Comparison of ENCODE assay signal across 8 cellular contexts in genomic region chr4:82989567-82990429, GRCh38. TPM values are rescaled to one million over a fixed set of nuclear protein-coding genes. Genes with fewer than 3 reads are reported as not detected.
A peak's percentile ranks its signal among the peaks of the same experiment; 100 is the strongest.
DNase-seq lines count a peak whose midpoint lies in the region; ATAC-seq and TF ChIP-seq lines count a peak whose summit lies in the region.

No MANE protein-coding gene starts in this region.

- peaks cover 66% of the 10 kb centered on the region for H3K79me2 ChIP-seq in osteoblast (ENCODE audit: insufficient read depth, low read length)

- H3K27ac Mint-ChIP-seq in activated CD8-positive, alpha-beta T cell treated with anti-CD3 and anti-CD28 coated beads for 36 hours = peak overlapping the region; percentile 55

- in situ Hi-C loops in HAP-1 (cut with MboI; ENCODE audit: low sequenced_read_pairs) = no loop called here

- DNase-seq in activated CD4-positive, CD25-positive, alpha-beta regulatory T cell treated with anti-CD3 and anti-CD28 coated beads, Interleukin-2, amount 50 U/mL, for 72 hours = no peak
- peak; percentile 39 for DNase-seq in activated CD8-positive, alpha-beta T cell treated with anti-CD3 and anti-CD28 coated beads for 36 hours
- peak; percentile 79 for DNase-seq in osteoblast (ENCODE audit: insufficient read length, low spot score, missing footprints)
- DNase-seq in DMS 273 treated with DMSO at 0.1 percent for 48 hours (lab: John Stamatoyannopoulos, UW) = no peak
- no peak for DNase-seq in SHP77 (lab: John Stamatoyannopoulos, UW)
- DNase-seq in HAP-1 (ENCODE audit: low spot score in 2 of 2) = no peak

- peak overlapping the region; percentile 52 for H2AFZ ChIP-seq in osteoblast (ENCODE audit: low read length)

- H3K27me3 ChIP-seq in osteoblast (ENCODE audit: insufficient read depth, low read length) = no peaks in the 10 kb centered on the region
- H3K27me3 ChIP-seq in HAP-1 (ENCODE audit: low read depth) = no peaks in the 10 kb centered on the region

- peak overlapping the region; percentile 5 for H3K4me3 Mint-ChIP-seq in activated CD8-positive, alpha-beta T cell treated with anti-CD3 and anti-CD28 coated beads for 36 hours

- peak overlapping the region; percentile 76 for H3K4me2 ChIP-seq in osteoblast (ENCODE audit: insufficient read depth, low read length)

- intact Hi-C loops in activated CD8-positive, alpha-beta T cell treated with anti-CD3 and anti-CD28 coated beads for 36 hours (cut with micrococcal nuclease) = no loop called here

- CTCF ChIA-PET in activated CD8-positive, alpha-beta T cell treated with anti-CD3 and anti-CD28 coated beads for 36 hours (lab: Charles Lee) = interaction anchor here (0.5 to 1.3 kb wide), 2 partner anchors 21 to 85 kb away, joined by 3 read pairs; partner anchors contain the start of gene LIN54

- TF ChIP-seq CTCF in activated CD8-positive, alpha-beta T cell treated with anti-CD3 and anti-CD28 coated beads for 36 hours (IDR thresholded peaks at IDR 0.05) = no peak
- TF ChIP-seq CTCF in osteoblast (IDR thresholded peaks at IDR 0.05; ENCODE audit: extremely low read depth, low read depth, low read length) = no peak

- H4K20me1 ChIP-seq in osteoblast (ENCODE audit: insufficient read depth, low read length) = no peaks in the 10 kb centered on the region

- H3K4me1 ChIP-seq in osteoblast (ENCODE audit: insufficient read depth, low read length) (peaks cover 16% of the 10 kb centered on the region), HAP-1 (peaks cover 9% of the 10 kb centered on the region)

- H3K36me3 ChIP-seq in osteoblast (ENCODE audit: insufficient read depth, low read length) = no peaks in the 10 kb centered on the region
- no peaks in the 10 kb centered on the region; the same call in 1 of the 2 replicates for H3K36me3 ChIP-seq in HAP-1 (replicated peaks)

- peak overlapping the region; percentile 21 for H3K27ac ChIP-seq in osteoblast (ENCODE audit: low read depth, low read length)

- POLR2A ChIA-PET in activated CD8-positive, alpha-beta T cell treated with anti-CD3 and anti-CD28 coated beads for 36 hours (lab: Charles Lee) = interaction anchor here (0.7 kb wide), 1 partner anchor 21 kb away, joined by 3 read pairs; the partner anchor contains the start of gene LIN54

- peaks cover 22% of the 10 kb centered on the region for H3K4me1 Mint-ChIP-seq in activated CD8-positive, alpha-beta T cell treated with anti-CD3 and anti-CD28 coated beads for 36 hours (ENCODE audit: low read depth)

- no peaks in the 10 kb centered on the region for H3K27me3 Mint-ChIP-seq in activated CD8-positive, alpha-beta T cell treated with anti-CD3 and anti-CD28 coated beads for 36 hours

- H3K9me3 Mint-ChIP-seq in activated CD8-positive, alpha-beta T cell treated with anti-CD3 and anti-CD28 coated beads for 36 hours = peaks cover 1% of the 10 kb centered on the region

- peak; percentile 60 to 64 for ATAC-seq in activated CD4-positive, CD25-positive, alpha-beta regulatory T cell treated with anti-CD3 and anti-CD28 coated beads, Interleukin-2, amount 50 U/mL, for 24 hours
- peak; percentile 94 for ATAC-seq in HG02973 (IDR thresholded peaks at IDR 0.05; ENCODE audit: unreplicated experiment)
- peak; percentile 77 for ATAC-seq in activated CD8-positive, alpha-beta T cell treated with anti-CD3 and anti-CD28 coated beads for 36 hours

- H3K36me3 Mint-ChIP-seq in activated CD8-positive, alpha-beta T cell treated with anti-CD3 and anti-CD28 coated beads for 36 hours (ENCODE audit: low read depth) = peaks cover 16% of the 10 kb centered on the region

- peak overlapping the region; percentile 51 for H3K4me3 ChIP-seq in osteoblast (ENCODE audit: insufficient read depth, low read length)
- no peak overlapping the region for H3K4me3 ChIP-seq in HAP-1

- H3K9me3 ChIP-seq in osteoblast (ENCODE audit: low read depth, low read length) (no peaks in the 10 kb centered on the region), HAP-1 (no peaks in the 10 kb centered on the region)

RNA-seq across cellular contexts. Expression of gene LIN54, which starts 20.8 kb away (rescaled TPM):
- total RNA-seq in activated CD8-positive, alpha-beta T cell treated with anti-CD3 and anti-CD28 coated beads for 36 hours = 10 to 100 TPM; 28.0 to 29.1 TPM
- total RNA-seq in osteoblast = 14.8 and 17.7 TPM in 2 replicates

RNA-seq across cellular contexts. Expression of gene COPS4, which starts 45.2 kb away (rescaled TPM):
- 10 to 100 TPM; 38.4 to 38.8 TPM for total RNA-seq in activated CD8-positive, alpha-beta T cell treated with anti-CD3 and anti-CD28 coated beads for 36 hours
- total RNA-seq in osteoblast = 79.3 TPM in 2 replicates

Comparison
In these comparisons a context has a peak if more than half of its experiments do, and no peak if none do; other contexts are left out.
1. DNase-seq: peak in activated CD8-positive, alpha-beta T cell treated with anti-CD3 and anti-CD28 coated beads for 36 hours (single experiment) and osteoblast (single experiment); none in activated CD4-positive, CD25-positive, alpha-beta regulatory T cell treated with anti-CD3 and anti-CD28 coated beads, Interleukin-2, amount 50 U/mL, for 72 hours (single experiment), DMS 273 treated with DMSO at 0.1 percent for 48 hours (single experiment), SHP77 (0 of 2) and HAP-1 (0 of 2).
2. Peak in every context shown above with its lines, with median percentiles within 50 percentile points of each other: ATAC-seq.